ENCODE assay signal across 8 cellular contexts in the genomic region with DNA sequence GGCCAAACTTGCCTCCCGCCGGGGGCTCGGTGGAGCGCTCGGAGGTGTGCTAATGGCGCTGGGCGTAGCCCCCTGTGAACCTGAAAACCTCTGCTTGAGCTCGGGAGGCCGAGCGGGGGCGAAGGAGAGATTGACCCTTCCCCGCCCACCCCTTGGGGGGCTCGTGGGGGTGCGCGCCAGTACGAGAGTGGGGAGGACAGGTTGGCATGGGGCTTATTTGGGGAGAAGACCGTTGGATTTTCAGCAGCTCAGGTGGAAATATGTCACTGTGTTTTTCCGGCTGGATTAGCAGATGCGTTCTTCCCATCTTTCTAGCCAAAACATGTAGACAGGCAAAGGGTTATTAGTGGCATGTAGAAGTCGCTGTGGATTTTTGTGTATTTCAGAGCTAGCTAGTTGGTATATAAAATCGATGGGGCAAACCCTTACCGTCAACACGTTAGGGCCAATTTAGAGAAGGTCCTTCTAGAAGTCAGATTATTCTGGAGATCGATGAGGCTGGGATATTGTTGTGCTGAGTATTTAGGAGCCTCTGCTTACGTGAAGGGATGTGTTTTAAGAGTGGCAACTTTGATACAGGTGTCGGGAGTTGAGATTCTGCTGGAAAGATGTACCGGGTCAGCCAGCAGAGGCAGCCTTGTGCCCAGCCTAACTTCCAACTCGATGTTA. TPM values are rescaled to one million over a fixed set of nuclear protein-coding genes. Genes with fewer than 3 reads are reported as not detected.
DNase-seq lines count a peak whose midpoint lies in the region; ATAC-seq, FAIRE-seq and TF ChIP-seq lines count a peak whose summit lies in the region.

No MANE protein-coding gene starts in this region.

- FAIRE-seq in HTR-8/SVneo (lab: Jason Lieb, UNC), result peak; percentile 60

- H3K27ac ChIP-seq in heart right ventricle (peak overlapping the region; percentile 92 to 98 (median 96)), parathyroid adenoma (peak overlapping the region; percentile 94)

- WGBS in heart right ventricle, 2 donors, result 1% methylated on average over 28 of the region's 28 CpGs

- H3K27ac Mint-ChIP-seq in activated naive CD8-positive, alpha-beta T cell treated with anti-CD3 and anti-CD28 coated beads, Interleukin-2, amount 10 ng/mL, durations not matched to agents 7 days and 5 days, result peak overlapping the region; percentile 77

- DNase-seq in ELR (ENCODE audit: low read depth) (peak; percentile 68), HTR-8/SVneo (ENCODE audit: insufficient read length, low spot score) (peak; percentile 44), RKO (ENCODE audit: low spot score) (peak; percentile 86), heart right ventricle (peak in 1 of 2 donors; percentile 30), 8988T (no peak)
- DNase-seq in activated naive CD8-positive, alpha-beta T cell treated with anti-CD3 and anti-CD28 coated beads, Interleukin-2, amount 10 ng/mL, durations not matched to agents 7 days and 5 days, result no peak

- POLR2A ChIA-PET in activated naive CD8-positive, alpha-beta T cell treated with anti-CD3 and anti-CD28 coated beads, Interleukin-2, amount 10 ng/mL, durations not matched to agents 7 days and 5 days (lab: Charles Lee), result interaction anchor here (0.5 to 5.2 kb wide), 31 partner anchors 10 to 1553 kb away, joined by 3 to 161 read pairs (median 6); partner anchors contain the start of genes HDDC2, HINT3 and TRMT11

- no peaks in the 10 kb centered on the region for H3K9me3 Mint-ChIP-seq in activated naive CD8-positive, alpha-beta T cell treated with anti-CD3 and anti-CD28 coated beads, Interleukin-2, amount 10 ng/mL, durations not matched to agents 7 days and 5 days

- H3K36me3 ChIP-seq in heart right ventricle, result no peaks in the 10 kb centered on the region
- no peaks in the 10 kb centered on the region for H3K36me3 ChIP-seq in parathyroid adenoma (ENCODE audit: control insufficient read depth, insufficient read depth, low read length)

- H3K4me3 Mint-ChIP-seq in activated naive CD8-positive, alpha-beta T cell treated with anti-CD3 and anti-CD28 coated beads, Interleukin-2, amount 10 ng/mL, durations not matched to agents 7 days and 5 days, result peak overlapping the region; percentile 89

- peak overlapping the region; percentile 84 for H3K9ac ChIP-seq in parathyroid adenoma

- TF ChIP-seq CTCF in heart right ventricle (IDR thresholded peaks at IDR 0.05) (peak in 7 of 9 donors; percentile 39 to 71 (median 59)), parathyroid adenoma (IDR thresholded peaks at IDR 0.05) (peak; percentile 66)

- H2AFZ ChIP-seq in parathyroid adenoma, result peak overlapping the region; percentile 96

- peaks cover 8% of the 10 kb centered on the region for H3K79me2 ChIP-seq in parathyroid adenoma

- H3K4me1 Mint-ChIP-seq in activated naive CD8-positive, alpha-beta T cell treated with anti-CD3 and anti-CD28 coated beads, Interleukin-2, amount 10 ng/mL, durations not matched to agents 7 days and 5 days, result peaks cover 36% of the 10 kb centered on the region

- H3K36me3 Mint-ChIP-seq in activated naive CD8-positive, alpha-beta T cell treated with anti-CD3 and anti-CD28 coated beads, Interleukin-2, amount 10 ng/mL, durations not matched to agents 7 days and 5 days, result peaks cover 7% of the 10 kb centered on the region

- H3K27me3 ChIP-seq in heart right ventricle, result no peaks in the 10 kb centered on the region
- no peaks in the 10 kb centered on the region for H3K27me3 ChIP-seq in parathyroid adenoma (ENCODE audit: control insufficient read depth, insufficient read depth, low read length)

- peak overlapping the region; percentile 68 to 96 (median 87) for H3K4me3 ChIP-seq in heart right ventricle
- peak overlapping the region; percentile 72 for H3K4me3 ChIP-seq in parathyroid adenoma (ENCODE audit: low read depth, low read length)

- H3K9me3 ChIP-seq in heart right ventricle, result no peaks in the 10 kb centered on the region
- no peaks in the 10 kb centered on the region for H3K9me3 ChIP-seq in parathyroid adenoma (ENCODE audit: control insufficient read depth, low read length)

- H3K4me1 ChIP-seq in heart right ventricle, result peaks cover 10 to 55% (median 33%) of the 10 kb centered on the region in 9 donors
- H3K4me1 ChIP-seq in parathyroid adenoma, result peaks cover 9% of the 10 kb centered on the region

- peak; percentile 38 for ATAC-seq in GM21515 (IDR thresholded peaks at IDR 0.05; ENCODE audit: unreplicated experiment)
- peak; percentile 43 for ATAC-seq in activated naive CD8-positive, alpha-beta T cell treated with anti-CD3 and anti-CD28 coated beads, Interleukin-2, amount 10 ng/mL, durations not matched to agents 7 days and 5 days (ENCODE audit: low read depth)
- ATAC-seq in heart right ventricle, result peak in 7 of 8 donors; percentile 22 to 64 (median 46)

- intact Hi-C loops in heart right ventricle (cut with DNase I), result loop anchor here in 6 of 10 donors (2.0 to 10.0 kb wide), 4 partner anchors 51 to 166 kb away; partner anchors contain the start of gene HINT3 (in 3 of the 6)

- H3K4me2 ChIP-seq in parathyroid adenoma (ENCODE audit: low read length), result peak overlapping the region; percentile 91

- H3K27me3 Mint-ChIP-seq in activated naive CD8-positive, alpha-beta T cell treated with anti-CD3 and anti-CD28 coated beads, Interleukin-2, amount 10 ng/mL, durations not matched to agents 7 days and 5 days, result no peaks in the 10 kb centered on the region

RNA-seq across cellular contexts. Expression of gene NCOA7, which starts 0.5 kb away (rescaled TPM):
- 10 to 100 TPM; 51.1 to 58.6 TPM for total RNA-seq in activated naive CD8-positive, alpha-beta T cell treated with anti-CD3 and anti-CD28 coated beads, Interleukin-2, amount 10 ng/mL, durations not matched to agents 7 days and 5 days
- total RNA-seq in heart right ventricle, result 10 to 100 TPM in 7 of 10 donors, 1 to 10 TPM in 3; 6.2 to 21.3 (median 11.1) TPM
- polyA plus RNA-seq in heart right ventricle, result 10 to 100 TPM in 1 of 2 donors, 1 to 10 TPM in 1; 4.2 to 10.2 TPM

RNA-seq across cellular contexts. Expression of gene HEY2, which starts 41.9 kb away (rescaled TPM):
- under 1 TPM; 0.11 to 0.22 TPM for total RNA-seq in activated naive CD8-positive, alpha-beta T cell treated with anti-CD3 and anti-CD28 coated beads, Interleukin-2, amount 10 ng/mL, durations not matched to agents 7 days and 5 days
- total RNA-seq in heart right ventricle, result 10 to 100 TPM; 12.4 to 75.1 (median 36.2) TPM
- 10 to 100 TPM; 14.1 to 28.6 TPM for polyA plus RNA-seq in heart right ventricle

Comparison
In these comparisons a context has a peak if more than half of its experiments do, and no peak if none do; other contexts are left out.
1. DNase-seq: peak in ELR (single experiment), HTR-8/SVneo (single experiment) and RKO (single experiment); none in activated naive CD8-positive, alpha-beta T cell treated with anti-CD3 and anti-CD28 coated beads, Interleukin-2, amount 10 ng/mL, durations not matched to agents 7 days and 5 days (single experiment) and 8988T (single experiment).
2. RNA of gene HEY2, which starts 41.9 kb away (total RNA-seq): 12.4 to 75.1 TPM in heart right ventricle; 0.11 to 0.22 TPM in activated naive CD8-positive, alpha-beta T cell treated with anti-CD3 and anti-CD28 coated beads, Interleukin-2, amount 10 ng/mL, durations not matched to agents 7 days and 5 days; every median in the first group is over 10 times any median in the second.
3. Peak in every context shown above with its lines, with median percentiles within 50 percentile points of each other: ATAC-seq.